25 cellular contexts compared by ENCODE assay signal in genomic region chr12:23262670-23263069, GRCh38.
DNase-seq lines count a peak whose midpoint lies in the region; ATAC-seq, FAIRE-seq and TF ChIP-seq lines count a peak whose summit lies in the region.
"Had no signal": no experiment of that assay in that cellular context is flagged by ENCODE, and none has a peak within 500 bp of the region (broad histone marks: within the 10 kb centered on the region; RNA-seq: fewer than 3 reads in every experiment).

No MANE protein-coding gene starts in this region.

- H3K79me2 ChIP-seq in mammary epithelial cell (ENCODE audit: insufficient read depth, low read length) (no peaks in the 10 kb centered on the region), K562 (ENCODE audit: control insufficient read depth, insufficient read depth, low read length) (no peaks in the 10 kb centered on the region)

- intact Hi-C loops in mammary epithelial cell (cut with micrococcal nuclease) (no loop called here), MCF 10A (cut with micrococcal nuclease) (no loop called here), K562 (cut with micrococcal nuclease) (no loop called here)

- TF ChIP-seq CTCF in mammary epithelial cell (conservative IDR thresholded peaks at IDR 0.05 in 1 of 2, IDR thresholded peaks at IDR 0.05 in 1 of 2; ENCODE audit: extremely low read depth in 1 of 2, insufficient read depth in 1 of 2, low read depth in 1 of 2, low read length in 2 of 2), result no peak
- TF ChIP-seq CTCF in MCF 10A (IDR thresholded peaks at IDR 0.05; ENCODE audit: unreplicated experiment), result no peak
- no peak for TF ChIP-seq CTCF in K562 (IDR thresholded peaks at IDR 0.05 in 2 of 3, conservative IDR thresholded peaks at IDR 0.05 in 1 of 3; ENCODE audit: insufficient read depth in 2 of 3, low read depth in 1 of 3, low read length in 3 of 3)
- TF ChIP-seq CTCF in suprapubic skin (IDR thresholded peaks at IDR 0.05), result no peak

- CTCF ChIA-PET in mammary epithelial cell (lab: Charles Lee; ENCODE audit: low non-redundant PET), result no interaction called here
- CTCF ChIA-PET in MCF 10A (lab: Yijun Ruan, JAX), result no interaction called here
- CTCF ChIA-PET in K562 (lab: Yijun Ruan, JAX; ENCODE audit: low intra/inter-chr PET ratio), result no interaction called here

- H4K20me1 ChIP-seq in mammary epithelial cell (ENCODE audit: insufficient read depth, low read length), result no peaks in the 10 kb centered on the region
- H4K20me1 ChIP-seq in K562 (replicated peaks; ENCODE audit: control insufficient read depth, insufficient read depth, low read length), result no peaks in the 10 kb centered on the region
- H4K20me1 ChIP-seq: BLaER1 treated with 17β-estradiol and CSF1 and Interleukin-3, amounts not matched to agents 10 nM and 100 nM had no signal

- peaks cover 15% of the 10 kb centered on the region for H3K27me3 Mint-ChIP-seq in MCF 10A (ENCODE audit: insufficient read depth, unreplicated experiment)
- H3K27me3 Mint-ChIP-seq: B cell; CD4-positive, alpha-beta memory T cell; CD4-positive, CD25-positive, alpha-beta regulatory T cell; CD8-positive, alpha-beta memory T cell had no signal

- in situ Hi-C loops in mammary epithelial cell (cut with MboI; ENCODE audit: low sequenced_read_pairs in 2 of 2), result no loop called here
- in situ Hi-C loops in K562 (cut with MboI), result no loop called here

- TF ChIP-seq EP300 in K562 (IDR thresholded peaks at IDR 0.05; ENCODE audit: low read length) (no peak), suprapubic skin (IDR thresholded peaks at IDR 0.05) (no peak)

- no peaks in the 10 kb centered on the region for H3K9me3 Mint-ChIP-seq in MCF 10A (ENCODE audit: unreplicated experiment)

- H3K9me3 ChIP-seq in mammary epithelial cell (replicated peaks; ENCODE audit: insufficient read depth, low read length), result peaks cover 3% of the 10 kb centered on the region
- no peaks in the 10 kb centered on the region for H3K9me3 ChIP-seq in K562 (replicated peaks; ENCODE audit: control insufficient read depth, insufficient read depth, low read depth, low read length)
- no peaks in the 10 kb centered on the region for H3K9me3 ChIP-seq in suprapubic skin
- H3K9me3 ChIP-seq: A549; BLaER1 treated with 17β-estradiol and CSF1 and Interleukin-3, amounts not matched to agents 10 nM and 100 nM had no signal

- H3K4me1 ChIP-seq in mammary epithelial cell (ENCODE audit: insufficient read depth, low read length) (no peaks in the 10 kb centered on the region), K562 (replicated peaks in 1 of 2; ENCODE audit: control insufficient read depth in 2 of 2, insufficient read depth in 2 of 2, low read length in 2 of 2) (no peaks in the 10 kb centered on the region), suprapubic skin (no peaks in the 10 kb centered on the region)
- H3K4me1 ChIP-seq: A549 had no signal

- no peaks in the 10 kb centered on the region for H3K4me1 Mint-ChIP-seq in MCF 10A (ENCODE audit: insufficient read depth, unreplicated experiment)
- H3K4me1 Mint-ChIP-seq: B cell; CD4-positive, alpha-beta memory T cell; CD4-positive, CD25-positive, alpha-beta regulatory T cell; CD8-positive, alpha-beta memory T cell had no signal

- H3K27ac ChIP-seq in mammary epithelial cell (ENCODE audit: insufficient read depth, low read depth, low read length), result no peak overlapping the region
- H3K27ac ChIP-seq in K562 (ENCODE audit: extremely low read depth, low read depth, low read length), result no peak overlapping the region
- H3K27ac ChIP-seq in suprapubic skin, result no peak overlapping the region
- H3K27ac ChIP-seq: 22Rv1; A549; BLaER1 treated with 17β-estradiol and CSF1 and Interleukin-3, amounts not matched to agents 10 nM and 100 nM; C4-2B had no signal

- DNase-seq in mammary epithelial cell (peak; percentile 5), MCF 10A (ENCODE audit: unreplicated experiment) (no peak), K562 (ENCODE audit: extremely low read depth in 1 of 4, low spot score in 3 of 4) (peak in 2 of 4 experiments; percentile 9 to 10), suprapubic skin (ENCODE audit: low spot score in 2 of 2) (no peak)
- DNase-seq: AML-193; CD4-positive, alpha-beta memory T cell; CD4-positive, CD25-positive, alpha-beta regulatory T cell; CD8-positive, alpha-beta memory T cell; COR-L47; DMS 273 treated with DMSO at 0.1 percent for 48 hours; DMS153; DMS53; DMS79; DND-41; EL; GDM1 had no signal

- BruUV-seq in mammary epithelial cell (replicated peaks; lab: Mats Ljungman, UMichigan), result no TSS peak
- no TSS peak for BruUV-seq in MCF 10A (replicated peaks; lab: Mats Ljungman, UMichigan)
- no TSS peak for BruUV-seq in K562 (replicated peaks; lab: Mats Ljungman, UMichigan)

- TF ChIP-seq POLR2A in K562 (conservative IDR thresholded peaks at IDR 0.05), result no peak
- no peak for TF ChIP-seq POLR2A in suprapubic skin (IDR thresholded peaks at IDR 0.05)

- H2AFZ ChIP-seq in mammary epithelial cell (ENCODE audit: low read depth, low read length) (no peak overlapping the region), K562 (ENCODE audit: low read depth, low read length) (no peak overlapping the region)

- no peak for TF ChIP-seq RAD21 in K562 (CRISPR knock-in tag; conservative IDR thresholded peaks at IDR 0.05 in 1 of 2, IDR thresholded peaks at IDR 0.05 in 1 of 2)

- FAIRE-seq in K562 (lab: Jason Lieb, UNC), result no peak
- FAIRE-seq: A549, GM12878, GM12892, GM18507 had no signal

- no peak overlapping the region for H3K27ac Mint-ChIP-seq in MCF 10A (ENCODE audit: low read depth, unreplicated experiment)
- H3K27ac Mint-ChIP-seq: B cell; CD4-positive, alpha-beta memory T cell; CD4-positive, CD25-positive, alpha-beta regulatory T cell; CD8-positive, alpha-beta memory T cell had no signal

- ATAC-seq in K562 (no peak), GM21526 (IDR thresholded peaks at IDR 0.05; ENCODE audit: low FRiP score, unreplicated experiment) (no peak)
- ATAC-seq: A549, GM12878 had no signal

- 37% methylated on average over 4 of the region's 4 CpGs for WGBS in mammary epithelial cell (ENCODE audit: low coverage, missing lambda C conversion rate)
- WGBS in K562 (ENCODE audit: insufficient coverage, low coverage, missing lambda C conversion rate), result 22% methylated on average over 4 of the region's 4 CpGs
- WGBS in suprapubic skin, result 54% methylated on average over 4 of the region's 4 CpGs

- dilution Hi-C loops in mammary epithelial cell (cut with HindIII; ENCODE audit: low sequenced_read_pairs), result no loop called here

- no peak overlapping the region for H3K4me3 ChIP-seq in mammary epithelial cell (replicated peaks in 1 of 3; ENCODE audit: insufficient read depth in 1 of 3, low read depth in 2 of 3, low read length in 3 of 3)
- H3K4me3 ChIP-seq in K562, result no peak overlapping the region
- no peak overlapping the region for H3K4me3 ChIP-seq in suprapubic skin
- H3K4me3 ChIP-seq: A549; BLaER1 treated with 17β-estradiol and CSF1 and Interleukin-3, amounts not matched to agents 10 nM and 100 nM; GM12878 had no signal

- no peak overlapping the region for H3K4me3 Mint-ChIP-seq in MCF 10A (ENCODE audit: unreplicated experiment)
- H3K4me3 Mint-ChIP-seq: B cell; CD4-positive, alpha-beta memory T cell; CD4-positive, CD25-positive, alpha-beta regulatory T cell; CD8-positive, alpha-beta memory T cell had no signal

- H3K36me3 Mint-ChIP-seq in MCF 10A (ENCODE audit: insufficient read depth, unreplicated experiment), result no peaks in the 10 kb centered on the region
- H3K36me3 Mint-ChIP-seq: CD4-positive, alpha-beta memory T cell; CD4-positive, CD25-positive, alpha-beta regulatory T cell; CD8-positive, alpha-beta memory T cell had no signal

- H3K4me2 ChIP-seq in mammary epithelial cell (ENCODE audit: insufficient read depth, low read depth, low read length) (no peak overlapping the region), K562 (ENCODE audit: insufficient read depth, low read length) (no peak overlapping the region)
- H3K4me2 ChIP-seq: A549; BLaER1 treated with 17β-estradiol and CSF1 and Interleukin-3, amounts not matched to agents 10 nM and 100 nM had no signal

- H3K9ac ChIP-seq in mammary epithelial cell (ENCODE audit: insufficient read depth, low read length) (no peak overlapping the region), K562 (ENCODE audit: insufficient read depth in 1 of 2, low read depth in 2 of 2, low read length in 2 of 2) (no peak overlapping the region)
- H3K9ac ChIP-seq: BLaER1 treated with 17β-estradiol and CSF1 and Interleukin-3, amounts not matched to agents 10 nM and 100 nM had no signal

- no peaks in the 10 kb centered on the region for H3K9me1 ChIP-seq in K562 (ENCODE audit: control insufficient read depth, insufficient read depth, low read length)

- POLR2A ChIA-PET in MCF 10A (lab: Yijun Ruan, JAX) (no interaction called here), K562 (lab: Yijun Ruan, JAX) (no interaction called here)

- H3K27me3 ChIP-seq in mammary epithelial cell (ENCODE audit: insufficient read depth, low read length), result no peaks in the 10 kb centered on the region
- H3K27me3 ChIP-seq in K562 (ENCODE audit: control insufficient read depth in 2 of 2, insufficient read depth in 2 of 2, low read length in 2 of 2), result no peaks in the 10 kb centered on the region
- no peaks in the 10 kb centered on the region for H3K27me3 ChIP-seq in suprapubic skin
- H3K27me3 ChIP-seq: BLaER1 treated with 17β-estradiol and CSF1 and Interleukin-3, amounts not matched to agents 10 nM and 100 nM had no signal

- H3K36me3 ChIP-seq in mammary epithelial cell (ENCODE audit: insufficient read depth, low read length) (no peaks in the 10 kb centered on the region), K562 (ENCODE audit: control insufficient read depth, insufficient read depth, low read length) (no peaks in the 10 kb centered on the region), suprapubic skin (no peaks in the 10 kb centered on the region)
- H3K36me3 ChIP-seq: BLaER1 treated with 17β-estradiol and CSF1 and Interleukin-3, amounts not matched to agents 10 nM and 100 nM had no signal

TF ChIP-seq in K562, 482 proteins besides CTCF, POLR2A, EP300 and RAD21:
- peak; percentile 63 for TF ChIP-seq CBFA2T3 (IDR thresholded peaks at IDR 0.05)
- no peak for TF ChIP-seq BCOR (IDR thresholded peaks at IDR 0.05)
